In genomic region chr19:38173324-38174041, GRCh38 we compare ENCODE assay signal across 1 cellular context.
TF ChIP-seq lines count a peak whose summit lies in the region.

No MANE protein-coding gene starts in this region.

TF ChIP-seq in WTC11, 78 proteins besides CTCF, POLR2A, EP300 and RAD21 (continued from another document):
- TF ChIP-seq ZNF425 (CRISPR knock-in tag; conservative IDR thresholded peaks at IDR 0.05) (no peak), E2F1 (CRISPR knock-in tag; IDR thresholded peaks at IDR 0.05) (no peak), ZMAT4 (CRISPR knock-in tag; IDR thresholded peaks at IDR 0.05) (no peak), ARID4B (CRISPR knock-in tag; IDR thresholded peaks at IDR 0.05; ENCODE audit: borderline replicate concordance) (no peak), ATF3 (CRISPR knock-in tag; conservative IDR thresholded peaks at IDR 0.05) (no peak), NFE2L1 (CRISPR knock-in tag; IDR thresholded peaks at IDR 0.05) (no peak), NR2C2 (CRISPR knock-in tag; IDR thresholded peaks at IDR 0.05) (no peak), FOXP1 (CRISPR knock-in tag; IDR thresholded peaks at IDR 0.05; ENCODE audit: borderline replicate concordance) (no peak)
